In genomic region chr2:231689509-231689893, GRCh38 we compare ENCODE assay signal across 1 cellular context.
TF ChIP-seq lines count a peak whose summit lies in the region.

No MANE protein-coding gene starts in this region.

TF ChIP-seq in HepG2, 621 proteins besides CTCF, POLR2A, EP300 and RAD21 (continued from another document):
- TF ChIP-seq TIGD3 (CRISPR knock-in tag; IDR thresholded peaks at IDR 0.05; ENCODE audit: borderline replicate concordance) = no peak
- TF ChIP-seq ZFP1 (CRISPR knock-in tag; IDR thresholded peaks at IDR 0.05) = no peak
- no peak for TF ChIP-seq ZBTB4 (CRISPR knock-in tag; IDR thresholded peaks at IDR 0.05; ENCODE audit: borderline replicate concordance)
- TF ChIP-seq PHF21A (CRISPR knock-in tag; IDR thresholded peaks at IDR 0.05) = no peak
